In the genomic region with DNA sequence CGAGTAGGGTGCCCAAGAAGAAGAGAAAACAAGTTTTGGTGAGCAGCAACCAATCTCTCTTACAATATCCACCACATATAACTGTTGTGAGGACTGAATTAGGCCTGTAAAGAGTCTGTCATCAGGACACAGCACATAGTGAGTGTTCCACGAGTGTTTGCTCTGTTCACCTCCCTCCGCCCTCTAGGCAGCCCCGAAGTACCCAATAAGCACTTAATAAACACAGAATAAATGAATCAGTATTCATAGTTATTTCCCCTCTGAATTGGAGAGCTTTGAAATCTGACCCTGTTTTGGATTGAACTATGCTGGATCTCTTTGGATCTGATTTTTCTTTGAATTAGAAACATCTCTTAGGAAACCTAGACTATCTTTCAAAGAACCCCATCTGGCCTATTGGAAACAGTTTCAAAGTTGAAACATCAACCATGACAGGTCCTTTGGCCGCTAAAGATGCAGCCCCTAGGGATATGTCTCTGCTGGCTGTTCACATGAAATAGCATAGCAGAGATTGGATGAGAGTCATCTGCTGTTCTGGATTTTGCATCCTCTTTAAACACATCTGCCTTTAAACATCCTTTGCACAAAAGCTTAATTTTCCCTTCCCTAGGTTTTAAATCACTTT, we compare ENCODE assay signal across 23 cellular contexts.
"Had no signal": no experiment of that assay in that cellular context is flagged by ENCODE, and none has a peak within 500 bp of the region (broad histone marks: within the 10 kb centered on the region; RNA-seq: fewer than 3 reads in every experiment).

No MANE protein-coding gene starts in this region.

- H3K4me3 Mint-ChIP-seq: activated CD4-positive, alpha-beta memory T cell treated with anti-CD3 and anti-CD28 coated beads for 36 hours; activated CD4-positive, alpha-beta T cell treated with anti-CD3 and anti-CD28 coated beads for 36 hours; activated naive CD8-positive, alpha-beta T cell treated with anti-CD3 and anti-CD28 coated beads for 36 hours; activated T-helper 1 cell treated with anti-CD3 and anti-CD28 coated beads, Interleukin-12 subunit alpha, Interleukin-12 subunit beta, Interleukin-2, Interleukin-4 antibody, amounts not matched to agents 30 ng/mL and 10 ng/mL and 1 ng/mL, durations not matched to agents 14 hours and 24 hours and 36 hours; memory B cell; naive B cell; neural progenitor cell had no signal

- H3K9me3 ChIP-seq: body of pancreas, mucosa of descending colon, tibial artery, uterus had no signal

- H3K36me3 Mint-ChIP-seq: activated naive CD8-positive, alpha-beta T cell treated with anti-CD3 and anti-CD28 coated beads for 36 hours; memory B cell; naive B cell had no signal

- H3K27me3 ChIP-seq: body of pancreas, dorsolateral prefrontal cortex, foreskin keratinocyte, neural progenitor cell, tibial artery had no signal

- H3K27ac Mint-ChIP-seq: activated CD4-positive, alpha-beta memory T cell treated with anti-CD3 and anti-CD28 coated beads for 36 hours; activated CD4-positive, alpha-beta T cell treated with anti-CD3 and anti-CD28 coated beads for 36 hours; activated naive CD8-positive, alpha-beta T cell treated with anti-CD3 and anti-CD28 coated beads for 36 hours; activated T-helper 1 cell treated with anti-CD3 and anti-CD28 coated beads, Interleukin-12 subunit alpha, Interleukin-12 subunit beta, Interleukin-2, Interleukin-4 antibody, amounts not matched to agents 30 ng/mL and 10 ng/mL and 1 ng/mL, durations not matched to agents 14 hours and 24 hours and 36 hours; memory B cell; naive B cell; neural progenitor cell; progenitor cell of endocrine pancreas had no signal

- H3K4me1 ChIP-seq: body of pancreas, tibial artery, uterus had no signal

- H3K27me3 Mint-ChIP-seq: activated naive CD8-positive, alpha-beta T cell treated with anti-CD3 and anti-CD28 coated beads for 36 hours; memory B cell; naive B cell had no signal

- H3K36me3 ChIP-seq: neural progenitor cell, tibial artery, uterus had no signal

- H3K4me3 ChIP-seq: body of pancreas, dorsolateral prefrontal cortex, mucosa of descending colon, neural progenitor cell, tibial artery, uterus had no signal

- H3K9me3 Mint-ChIP-seq: activated T-helper 1 cell treated with anti-CD3 and anti-CD28 coated beads, Interleukin-12 subunit alpha, Interleukin-12 subunit beta, Interleukin-2, Interleukin-4 antibody, amounts not matched to agents 30 ng/mL and 10 ng/mL and 1 ng/mL, durations not matched to agents 14 hours and 24 hours and 36 hours; neural progenitor cell had no signal

- H3K4me1 Mint-ChIP-seq: activated CD4-positive, alpha-beta T cell treated with anti-CD3 and anti-CD28 coated beads for 36 hours; activated naive CD8-positive, alpha-beta T cell treated with anti-CD3 and anti-CD28 coated beads for 36 hours; memory B cell; naive B cell had no signal

- ATAC-seq: activated CD4-positive, alpha-beta T cell treated with anti-CD3 and anti-CD28 coated beads for 36 hours; body of pancreas; foreskin keratinocyte; left colon; mucosa of descending colon; stimulated activated naive CD8-positive, alpha-beta T cell treated with anti-CD3 and anti-CD28 coated beads, Interleukin-15, Interleukin-2, amounts not matched to agents 100 U/mL and 50 U/mL, for 24 hours had no signal

- DNase-seq: activated CD4-positive, alpha-beta memory T cell treated with anti-CD3 and anti-CD28 coated beads for 36 hours; activated CD4-positive, alpha-beta T cell treated with anti-CD3 and anti-CD28 coated beads for 36 hours; activated naive CD8-positive, alpha-beta T cell treated with anti-CD3 and anti-CD28 coated beads for 36 hours; activated T-cell treated with anti-CD3 and anti-CD28 coated beads for 4 hours; body of pancreas; central memory CD4-positive, alpha-beta T cell; dorsolateral prefrontal cortex; foreskin keratinocyte; glutamatergic neuron; hypothalamus; islet precursor cell; left colon; mucosa of descending colon; naive B cell; stimulated activated naive CD8-positive, alpha-beta T cell treated with anti-CD3 and anti-CD28 coated beads, Interleukin-15, Interleukin-2, amounts not matched to agents 100 U/mL and 50 U/mL, for 24 hours; substantia nigra; T-helper 2 cell; tibial artery; uterus had no signal

- H3K27ac ChIP-seq: body of pancreas, foreskin keratinocyte, neural progenitor cell, tibial artery, uterus had no signal
